ENCODE assay signal across 17 cellular contexts in genomic region chr15:77042955-77043920, GRCh38. TPM values are rescaled to one million over a fixed set of nuclear protein-coding genes. Genes with fewer than 3 reads are reported as not detected.
DNase-seq lines count a peak whose midpoint lies in the region; ATAC-seq and TF ChIP-seq lines count a peak whose summit lies in the region.
"Had no signal": no experiment of that assay in that cellular context is flagged by ENCODE, and none has a peak within 500 bp of the region (broad histone marks: within the 10 kb centered on the region; RNA-seq: fewer than 3 reads in every experiment).

No MANE protein-coding gene starts in this region.

- no peak for TF ChIP-seq CTCF in natural killer cell (IDR thresholded peaks at IDR 0.05)

- H3K4me3 Mint-ChIP-seq in natural killer cell (no peak overlapping the region), memory B cell (no peak overlapping the region)
- no peak overlapping the region for H3K4me3 Mint-ChIP-seq in natural killer cell treated with Interleukin-12 subunit alpha and Interleukin-12 subunit beta and Interleukin-15 and Interleukin-18, amount 100 ng/mL, for 72 hours
- no peak overlapping the region for H3K4me3 Mint-ChIP-seq in activated T-helper 17 cell treated with anti-CD3 and anti-CD28 coated beads, Interleukin-2, amount 50 U/mL, for 72 hours

- H3K36me3 Mint-ChIP-seq in natural killer cell (peaks cover 4% of the 10 kb centered on the region), memory B cell (peaks cover 34% of the 10 kb centered on the region)
- peaks cover 22% of the 10 kb centered on the region for H3K36me3 Mint-ChIP-seq in natural killer cell treated with Interleukin-12 subunit alpha and Interleukin-12 subunit beta and Interleukin-15 and Interleukin-18, amount 100 ng/mL, for 72 hours
- peaks cover 21% of the 10 kb centered on the region for H3K36me3 Mint-ChIP-seq in activated T-helper 17 cell treated with anti-CD3 and anti-CD28 coated beads, Interleukin-2, amount 50 U/mL, for 72 hours (ENCODE audit: low read depth)

- no peaks in the 10 kb centered on the region for H3K27me3 Mint-ChIP-seq in natural killer cell (ENCODE audit: low read depth in 2 of 2)
- no peaks in the 10 kb centered on the region for H3K27me3 Mint-ChIP-seq in natural killer cell treated with Interleukin-12 subunit alpha and Interleukin-12 subunit beta and Interleukin-15 and Interleukin-18, amount 100 ng/mL, for 72 hours
- no peaks in the 10 kb centered on the region for H3K27me3 Mint-ChIP-seq in activated T-helper 17 cell treated with anti-CD3 and anti-CD28 coated beads, Interleukin-2, amount 50 U/mL, for 72 hours
- H3K27me3 Mint-ChIP-seq in memory B cell, result no peaks in the 10 kb centered on the region

- H3K9me3 Mint-ChIP-seq in natural killer cell (no peaks in the 10 kb centered on the region), memory B cell (no peaks in the 10 kb centered on the region)
- no peaks in the 10 kb centered on the region for H3K9me3 Mint-ChIP-seq in natural killer cell treated with Interleukin-12 subunit alpha and Interleukin-12 subunit beta and Interleukin-15 and Interleukin-18, amount 100 ng/mL, for 72 hours
- peaks cover 4% of the 10 kb centered on the region for H3K9me3 Mint-ChIP-seq in activated T-helper 17 cell treated with anti-CD3 and anti-CD28 coated beads, Interleukin-2, amount 50 U/mL, for 72 hours

- H3K4me1 Mint-ChIP-seq in natural killer cell (peaks cover 36 to 45% of the 10 kb centered on the region in 2 donors), memory B cell (peaks cover 30% of the 10 kb centered on the region)
- H3K4me1 Mint-ChIP-seq in natural killer cell treated with Interleukin-12 subunit alpha and Interleukin-12 subunit beta and Interleukin-15 and Interleukin-18, amount 100 ng/mL, for 72 hours (ENCODE audit: low read depth in 2 of 2), result peaks cover 16 to 39% of the 10 kb centered on the region in 2 donors
- H3K4me1 Mint-ChIP-seq in activated T-helper 17 cell treated with anti-CD3 and anti-CD28 coated beads, Interleukin-2, amount 50 U/mL, for 72 hours, result peaks cover 21% of the 10 kb centered on the region

- H3K27ac Mint-ChIP-seq in natural killer cell (peak overlapping the region; percentile 86 to 97), memory B cell (peak overlapping the region; percentile 9)
- H3K27ac Mint-ChIP-seq in natural killer cell treated with Interleukin-12 subunit alpha and Interleukin-12 subunit beta and Interleukin-15 and Interleukin-18, amount 100 ng/mL, for 72 hours, result peak overlapping the region in 1 of 2 donors; percentile 81
- H3K27ac Mint-ChIP-seq in activated T-helper 17 cell treated with anti-CD3 and anti-CD28 coated beads, Interleukin-2, amount 50 U/mL, for 72 hours, result peak overlapping the region; percentile 2

- intact Hi-C loops in natural killer cell (cut with micrococcal nuclease), result no loop called here

- ATAC-seq in natural killer cell (no peak), memory B cell (ENCODE audit: low read depth) (no peak)
- ATAC-seq in natural killer cell treated with Interleukin-12 subunit alpha and Interleukin-12 subunit beta and Interleukin-15 and Interleukin-18, amount 100 ng/mL, for 72 hours, result no peak
- no peak for ATAC-seq in activated T-helper 17 cell treated with anti-CD3 and anti-CD28 coated beads, Interleukin-2, amount 50 U/mL, for 72 hours (replicated peaks)

- DNase-seq in natural killer cell (no peak), memory B cell (ENCODE audit: low spot score in 2 of 2) (no peak), AG08396 (ENCODE audit: low spot score) (no peak), NOMO-1 (lab: John Stamatoyannopoulos, UW; ENCODE audit: unreplicated experiment in 2 of 2) (no peak)
- no peak for DNase-seq in natural killer cell treated with Interleukin-12 subunit alpha and Interleukin-12 subunit beta and Interleukin-15 and Interleukin-18, amount 100 ng/mL, for 72 hours (ENCODE audit: low spot score)
- DNase-seq in stimulated activated CD4-positive, alpha-beta T cell treated with anti-CD3 and anti-CD28 coated beads, Interleukin-2, amount 100 ng/mL, for 24 hours, result no peak
- DNase-seq: activated CD4-positive, alpha-beta T cell treated with anti-CD3 and anti-CD28 coated beads for 48 hours; Caco-2; kidney; mammary epithelial cell; NCI-H1436 treated with DMSO at 0.1 percent for 48 hours; NCI-H2171; NCI-H526; stimulated activated CD4-positive, alpha-beta T cell treated with anti-CD3 and anti-CD28 coated beads, Interleukin-1b, Interleukin-23, amount 100 ng/mL, for 48 hours; upper lobe of left lung had no signal

RNA-seq across cellular contexts. Expression of gene TSPAN3, which starts 27.7 kb away (rescaled TPM):
- 10 to 100 TPM; 18.7 to 37.4 (median 29.9) TPM for total RNA-seq in natural killer cell
- 10 to 100 TPM; 49.3 to 54.9 TPM for total RNA-seq in natural killer cell treated with Interleukin-12 subunit alpha and Interleukin-12 subunit beta and Interleukin-15 and Interleukin-18, amount 100 ng/mL, for 72 hours
- 10 to 100 TPM in 1 of 2 donors, 1 to 10 TPM in 1; 9.6 to 27.6 TPM for total RNA-seq in activated T-helper 17 cell treated with anti-CD3 and anti-CD28 coated beads, Interleukin-2, amount 50 U/mL, for 72 hours

RNA-seq across cellular contexts. Expression of gene PSTPIP1, which starts 48.3 kb away (rescaled TPM):
- 100 to 1,000 TPM; 218 to 316 (median 228) TPM for total RNA-seq in natural killer cell
- 100 to 1,000 TPM; 161 to 167 TPM for total RNA-seq in natural killer cell treated with Interleukin-12 subunit alpha and Interleukin-12 subunit beta and Interleukin-15 and Interleukin-18, amount 100 ng/mL, for 72 hours
- 100 to 1,000 TPM; 125 to 137 TPM for total RNA-seq in activated T-helper 17 cell treated with anti-CD3 and anti-CD28 coated beads, Interleukin-2, amount 50 U/mL, for 72 hours
- total RNA-seq: Caco-2, myocyte had no signal
